19 cellular contexts compared by ENCODE assay signal in genomic region chr4:7448036-7448435, GRCh38. TPM values are rescaled to one million over a fixed set of nuclear protein-coding genes. Genes with fewer than 3 reads are reported as not detected.
DNase-seq lines count a peak whose midpoint lies in the region; ATAC-seq and TF ChIP-seq lines count a peak whose summit lies in the region.
"Had no signal": no experiment of that assay in that cellular context is flagged by ENCODE, and none has a peak within 500 bp of the region (broad histone marks: within the 10 kb centered on the region; RNA-seq: fewer than 3 reads in every experiment).

No MANE protein-coding gene starts in this region.

- BruUV-seq in Panc1 (replicated peaks; lab: Mats Ljungman, UMichigan): no TSS peak

- ATAC-seq in Right ventricle myocardium superior (ENCODE audit: poor library complexity) (no peak), Panc1 (peak; percentile 46; the same call in 1 of the 2 replicates)
- no peak for ATAC-seq in effector memory CD8-positive, alpha-beta T cell (replicated peaks)
- ATAC-seq in activated CD8-positive, alpha-beta T cell treated with anti-CD3 and anti-CD28 coated beads for 36 hours: no peak
- no peak for ATAC-seq in stimulated activated effector memory CD8-positive, alpha-beta T cell treated with anti-CD3 and anti-CD28 coated beads, Interleukin-12 subunit alpha, Interleukin-12 subunit beta, amount 100 ng/mL, for 72 hours
- ATAC-seq: CD8-positive, alpha-beta T cell had no signal

- in situ Hi-C loops in Panc1 (cut with HindIII; ENCODE audit: low pct_unique_long_range_greater_than_20kb, low sequenced_read_pairs): no loop called here

- peaks cover 21 to 26% of the 10 kb centered on the region in 2 donors for H3K27me3 Mint-ChIP-seq in effector memory CD8-positive, alpha-beta T cell
- H3K27me3 Mint-ChIP-seq in activated CD8-positive, alpha-beta T cell treated with anti-CD3 and anti-CD28 coated beads for 36 hours: peaks cover 7% of the 10 kb centered on the region

- H3K9me3 Mint-ChIP-seq in effector memory CD8-positive, alpha-beta T cell: no peaks in the 10 kb centered on the region
- H3K9me3 Mint-ChIP-seq in activated CD8-positive, alpha-beta T cell treated with anti-CD3 and anti-CD28 coated beads for 36 hours: peaks cover 3% of the 10 kb centered on the region
- H3K9me3 Mint-ChIP-seq in stimulated activated effector memory CD8-positive, alpha-beta T cell treated with anti-CD3 and anti-CD28 coated beads, Interleukin-12 subunit alpha, Interleukin-12 subunit beta, amount 100 ng/mL, for 72 hours: no peaks in the 10 kb centered on the region
- H3K9me3 Mint-ChIP-seq: CD8-positive, alpha-beta T cell; H9 had no signal

- no peaks in the 10 kb centered on the region for H3K27me3 ChIP-seq in Panc1 (ENCODE audit: control insufficient read depth, insufficient read depth, low read length)
- H3K27me3 ChIP-seq: BLaER1 treated with 17β-estradiol and CSF1 and Interleukin-3, amounts not matched to agents 10 nM and 100 nM had no signal

- H3K4me1 ChIP-seq in Panc1 (ENCODE audit: control insufficient read depth, insufficient read depth, low read length): no peaks in the 10 kb centered on the region

- H3K9me3 ChIP-seq in Panc1 (ENCODE audit: control insufficient read depth, insufficient read depth, low read depth, low read length): no peaks in the 10 kb centered on the region

- no peak overlapping the region for H3K4me3 Mint-ChIP-seq in effector memory CD8-positive, alpha-beta T cell
- no peak overlapping the region for H3K4me3 Mint-ChIP-seq in activated CD8-positive, alpha-beta T cell treated with anti-CD3 and anti-CD28 coated beads for 36 hours
- no peak overlapping the region for H3K4me3 Mint-ChIP-seq in stimulated activated effector memory CD8-positive, alpha-beta T cell treated with anti-CD3 and anti-CD28 coated beads, Interleukin-12 subunit alpha, Interleukin-12 subunit beta, amount 100 ng/mL, for 72 hours
- H3K4me3 Mint-ChIP-seq: CD8-positive, alpha-beta T cell; H9; IgD-negative memory B cell had no signal

- CTCF ChIA-PET in Panc1 (lab: Charles Lee): no interaction called here
- CTCF ChIA-PET in activated CD8-positive, alpha-beta T cell treated with anti-CD3 and anti-CD28 coated beads for 36 hours (lab: Charles Lee): no interaction called here

- H3K4me3 ChIP-seq in Panc1 (ENCODE audit: low read depth in 2 of 2, low read length in 2 of 2): no peak overlapping the region
- H3K4me3 ChIP-seq: BLaER1 treated with 17β-estradiol and CSF1 and Interleukin-3, amounts not matched to agents 10 nM and 100 nM had no signal

- TF ChIP-seq CTCF in Panc1 (IDR thresholded peaks at IDR 0.05): no peak
- no peak for TF ChIP-seq CTCF in activated CD8-positive, alpha-beta T cell treated with anti-CD3 and anti-CD28 coated beads for 36 hours (IDR thresholded peaks at IDR 0.05)

- intact Hi-C loops in Right ventricle myocardium superior (cut with DNase I) (no loop called here), cardiac septum (cut with DNase I) (no loop called here), Panc1 (cut with micrococcal nuclease; ENCODE audit: unreplicated experiment) (no loop called here)
- intact Hi-C loops in activated CD8-positive, alpha-beta T cell treated with anti-CD3 and anti-CD28 coated beads for 36 hours (cut with micrococcal nuclease): no loop called here

- H3K36me3 Mint-ChIP-seq in effector memory CD8-positive, alpha-beta T cell (ENCODE audit: insufficient read depth): no peaks in the 10 kb centered on the region
- H3K36me3 Mint-ChIP-seq in activated CD8-positive, alpha-beta T cell treated with anti-CD3 and anti-CD28 coated beads for 36 hours (ENCODE audit: low read depth): no peaks in the 10 kb centered on the region
- no peaks in the 10 kb centered on the region for H3K36me3 Mint-ChIP-seq in stimulated activated effector memory CD8-positive, alpha-beta T cell treated with anti-CD3 and anti-CD28 coated beads, Interleukin-12 subunit alpha, Interleukin-12 subunit beta, amount 100 ng/mL, for 72 hours
- H3K36me3 Mint-ChIP-seq: CD8-positive, alpha-beta T cell had no signal

- no peaks in the 10 kb centered on the region for H3K36me3 ChIP-seq in Panc1 (ENCODE audit: control insufficient read depth, insufficient read depth, low read length)
- H3K36me3 ChIP-seq: BLaER1 treated with 17β-estradiol and CSF1 and Interleukin-3, amounts not matched to agents 10 nM and 100 nM had no signal

- DNase-seq in Right ventricle myocardium superior (peak; percentile 38), cardiac septum (ENCODE audit: low spot score) (no peak), Panc1 (ENCODE audit: low read depth, low spot score) (no peak), activated gamma-delta T cell (lab: John Stamatoyannopoulos, UW) (no peak)
- DNase-seq in effector memory CD8-positive, alpha-beta T cell: no peak
- no peak for DNase-seq in activated CD8-positive, alpha-beta T cell treated with anti-CD3 and anti-CD28 coated beads for 36 hours
- no peak for DNase-seq in stimulated activated effector memory CD8-positive, alpha-beta T cell treated with anti-CD3 and anti-CD28 coated beads, Interleukin-12 subunit alpha, Interleukin-12 subunit beta, amount 100 ng/mL, for 72 hours (ENCODE audit: low spot score in 2 of 2)
- DNase-seq: 8988T; Calu3; CD8-positive, alpha-beta T cell; DMS79 treated with DMSO at 0.1 percent for 48 hours; GF-D8; GOT3; H9 had no signal

- H3K27ac ChIP-seq in Panc1 (ENCODE audit: low read length): no peak overlapping the region
- H3K27ac ChIP-seq: BLaER1 treated with 17β-estradiol and CSF1 and Interleukin-3, amounts not matched to agents 10 nM and 100 nM had no signal

- POLR2A ChIA-PET in Panc1 (lab: Charles Lee): no interaction called here
- POLR2A ChIA-PET in activated CD8-positive, alpha-beta T cell treated with anti-CD3 and anti-CD28 coated beads for 36 hours (lab: Charles Lee): no interaction called here

- peak overlapping the region; percentile 49 to 85 for H3K27ac Mint-ChIP-seq in effector memory CD8-positive, alpha-beta T cell
- H3K27ac Mint-ChIP-seq in activated CD8-positive, alpha-beta T cell treated with anti-CD3 and anti-CD28 coated beads for 36 hours: no peak overlapping the region
- H3K27ac Mint-ChIP-seq in stimulated activated effector memory CD8-positive, alpha-beta T cell treated with anti-CD3 and anti-CD28 coated beads, Interleukin-12 subunit alpha, Interleukin-12 subunit beta, amount 100 ng/mL, for 72 hours: no peak overlapping the region
- H3K27ac Mint-ChIP-seq: CD8-positive, alpha-beta T cell; IgD-negative memory B cell had no signal

- no peaks in the 10 kb centered on the region for H3K4me1 Mint-ChIP-seq in effector memory CD8-positive, alpha-beta T cell (ENCODE audit: low read depth in 2 of 2)
- H3K4me1 Mint-ChIP-seq in activated CD8-positive, alpha-beta T cell treated with anti-CD3 and anti-CD28 coated beads for 36 hours (ENCODE audit: low read depth): no peaks in the 10 kb centered on the region
- peaks cover 5% of the 10 kb centered on the region for H3K4me1 Mint-ChIP-seq in stimulated activated effector memory CD8-positive, alpha-beta T cell treated with anti-CD3 and anti-CD28 coated beads, Interleukin-12 subunit alpha, Interleukin-12 subunit beta, amount 100 ng/mL, for 72 hours

RNA-seq across cellular contexts. Expression of gene PSAPL1, which starts 13.3 kb away (rescaled TPM):
- not detected for total RNA-seq in Right ventricle myocardium superior
- not detected for total RNA-seq in cardiac septum
- not detected for total RNA-seq in Panc1 (2021; ENCODE audit: unreplicated experiment)
- not detected for polyA plus RNA-seq in Panc1 (2012; ENCODE audit: insufficient read length)
- not detected for total RNA-seq in activated CD8-positive, alpha-beta T cell treated with anti-CD3 and anti-CD28 coated beads for 36 hours
- total RNA-seq: A673; Calu3; CD8-positive, alpha-beta T cell; HT-29 had no signal
- polyA plus RNA-seq: AG04450, IgD-negative memory B cell had no signal

Comparison
In these comparisons a context has a peak if more than half of its experiments do, and no peak if none do; other contexts are left out.
1. H3K27ac Mint-ChIP-seq: peak in effector memory CD8-positive, alpha-beta T cell (2 of 2); none in activated CD8-positive, alpha-beta T cell treated with anti-CD3 and anti-CD28 coated beads for 36 hours (single experiment) and stimulated activated effector memory CD8-positive, alpha-beta T cell treated with anti-CD3 and anti-CD28 coated beads, Interleukin-12 subunit alpha, Interleukin-12 subunit beta, amount 100 ng/mL, for 72 hours (single experiment).